Comparison of ENCODE assay signal across 10 cellular contexts in genomic region chr7:27102578-27103442, GRCh38. TPM values are rescaled to one million over a fixed set of nuclear protein-coding genes. Genes with fewer than 3 reads are reported as not detected.
DNase-seq lines count a peak whose midpoint lies in the region; ATAC-seq and TF ChIP-seq lines count a peak whose summit lies in the region.
"Had no signal": no experiment of that assay in that cellular context is flagged by ENCODE, and none has a peak within 500 bp of the region (broad histone marks: within the 10 kb centered on the region; RNA-seq: fewer than 3 reads in every experiment).

Gene HOXA2 (minus strand): TSS chr7:27102683. CDS start chr7:27102500, 183 bp downstream.

- peak within 1 kb of the TSS; percentile 40 to 51 for H3K9ac ChIP-seq in duodenal mucosa (ENCODE audit: low read depth in 1 of 2, low read length in 2 of 2)

- peak within 1 kb of the TSS; percentile 64 for H3K27ac ChIP-seq in duodenal mucosa (ENCODE audit: low read depth, low read length)

- H3K36me3 Mint-ChIP-seq in activated T-cell treated with anti-CD3 and anti-CD28 coated beads, Interleukin-2, amount 50 U/mL, for 4 hours (ENCODE audit: insufficient read depth), result peaks cover 14% of the 10 kb centered on the region
- H3K36me3 Mint-ChIP-seq in mesothelial cell of epicardium, result peaks cover 18% of the 10 kb centered on the region
- H3K36me3 Mint-ChIP-seq in type B pancreatic cell, result peaks cover 45% of the 10 kb centered on the region

- H3K4me1 ChIP-seq in duodenal mucosa (ENCODE audit: control insufficient read depth in 1 of 2, insufficient read depth in 2 of 2, low read length in 2 of 2), result peaks cover 9 to 25% of the 10 kb centered on the region in 2 donors

- peaks cover 60 to 73% of the 10 kb centered on the region in 2 donors for H3K27me3 ChIP-seq in duodenal mucosa (ENCODE audit: control insufficient read depth in 1 of 2, insufficient read depth in 2 of 2, low read length in 2 of 2)

- peak within 1 kb of the TSS; percentile 100 for H3K27ac Mint-ChIP-seq in mesothelial cell of epicardium
- H3K27ac Mint-ChIP-seq in type B pancreatic cell, result peak within 1 kb of the TSS; percentile 97

- no peak for ATAC-seq in activated T-cell treated with anti-CD3 and anti-CD28 coated beads, Interleukin-2, amount 50 U/mL, for 4 hours
- no peak for ATAC-seq in GM18858 (IDR thresholded peaks at IDR 0.05; ENCODE audit: unreplicated experiment)

- peaks cover 71% of the 10 kb centered on the region for H3K27me3 Mint-ChIP-seq in activated T-cell treated with anti-CD3 and anti-CD28 coated beads, Interleukin-2, amount 50 U/mL, for 4 hours (ENCODE audit: low read depth)
- H3K27me3 Mint-ChIP-seq in mesothelial cell of epicardium (ENCODE audit: low read depth), result no peaks in the 10 kb centered on the region
- H3K27me3 Mint-ChIP-seq in type B pancreatic cell, result peaks cover 67% of the 10 kb centered on the region

- TF ChIP-seq CTCF in mesothelial cell of epicardium (IDR thresholded peaks at IDR 0.05; ENCODE audit: unreplicated experiment), result no peak
- TF ChIP-seq CTCF in type B pancreatic cell (conservative IDR thresholded peaks at IDR 0.05), result no peak

- no peaks in the 10 kb centered on the region for H3K9me3 ChIP-seq in duodenal mucosa (ENCODE audit: control insufficient read depth in 1 of 2, low read length in 2 of 2)

- H3K9me3 Mint-ChIP-seq in activated T-cell treated with anti-CD3 and anti-CD28 coated beads, Interleukin-2, amount 50 U/mL, for 4 hours, result no peaks in the 10 kb centered on the region
- H3K9me3 Mint-ChIP-seq in mesothelial cell of epicardium (no peaks in the 10 kb centered on the region), type B pancreatic cell (no peaks in the 10 kb centered on the region)

- peak within 1 kb of the TSS; percentile 45 to 51 for H3K4me3 ChIP-seq in duodenal mucosa (ENCODE audit: low read depth in 1 of 2, low read length in 2 of 2)

- DNase-seq in activated T-cell treated with anti-CD3 and anti-CD28 coated beads, Interleukin-2, amount 50 U/mL, for 4 hours, result no peak
- DNase-seq in activated T-cell treated with anti-CD3 and anti-CD28 coated beads, Interleukin-2, amount 50 U/mL, for 1 hour, result no peak
- DNase-seq in mesothelial cell of epicardium (ENCODE audit: low spot score in 2 of 2, unreplicated experiment in 2 of 2) (peak in 1 of 2 experiments; percentile 74), type B pancreatic cell (ENCODE audit: extremely low spot score, unreplicated experiment) (peak; percentile 78), GDM1 (lab: John Stamatoyannopoulos, UW) (no peak), NCI-H1694 treated with DMSO at 0.1 percent for 48 hours (lab: John Stamatoyannopoulos, UW) (no peak)
- DNase-seq: foreskin fibroblast, NCI-H345 had no signal

- H3K4me3 Mint-ChIP-seq in activated T-cell treated with anti-CD3 and anti-CD28 coated beads, Interleukin-2, amount 50 U/mL, for 4 hours, result peak within 1 kb of the TSS; percentile 4
- H3K4me3 Mint-ChIP-seq in mesothelial cell of epicardium (peak within 1 kb of the TSS; percentile 98), type B pancreatic cell (peak within 1 kb of the TSS; percentile 97)

- H3K36me3 ChIP-seq in duodenal mucosa (ENCODE audit: control insufficient read depth in 1 of 2, insufficient read depth in 2 of 2, low read length in 2 of 2), result peaks cover 0 to 3% of the 10 kb centered on the region in 2 donors

- peaks cover 18% of the 10 kb centered on the region for H3K4me1 Mint-ChIP-seq in activated T-cell treated with anti-CD3 and anti-CD28 coated beads, Interleukin-2, amount 50 U/mL, for 4 hours (ENCODE audit: low read depth)
- H3K4me1 Mint-ChIP-seq in mesothelial cell of epicardium (peaks cover 88% of the 10 kb centered on the region), type B pancreatic cell (ENCODE audit: unreplicated experiment) (peaks cover 62% of the 10 kb centered on the region)

RNA-seq across cellular contexts. Expression of gene HOXA2, which starts in this region (rescaled TPM):
- total RNA-seq in activated T-cell treated with anti-CD3 and anti-CD28 coated beads, Interleukin-2, amount 50 U/mL, for 4 hours, result not detected
- total RNA-seq in mesothelial cell of epicardium (30.3 to 33.9 TPM (median 30.8 TPM) in 3 replicates), type B pancreatic cell (ENCODE audit: low replicate concordance) (7.7 and 26.8 TPM in 2 replicates)

Comparison
In these comparisons a context has a peak if more than half of its experiments do, and no peak if none do; other contexts are left out.
1. H3K4me3 Mint-ChIP-seq: peak in every context shown above with its lines; median percentile 98 in mesothelial cell of epicardium; 97 in type B pancreatic cell; 4 in activated T-cell treated with anti-CD3 and anti-CD28 coated beads, Interleukin-2, amount 50 U/mL, for 4 hours.